In genomic region chr10:53209941-53210611, GRCh38 we compare ENCODE assay signal across 8 cellular contexts.
DNase-seq lines count a peak whose midpoint lies in the region; TF ChIP-seq lines count a peak whose summit lies in the region.

No MANE protein-coding gene starts in this region.

- H2BK5ac ChIP-seq in mesendoderm (ENCODE audit: low read length): peak overlapping the region; percentile 21

- H3K36me3 ChIP-seq in GM06990 (ENCODE audit: control insufficient read depth, insufficient read depth, low read length) (no peaks in the 10 kb centered on the region), mesendoderm (ENCODE audit: control insufficient read depth, insufficient read depth, low read length) (no peaks in the 10 kb centered on the region), esophagus squamous epithelium (no peaks in the 10 kb centered on the region), Peyer's patch (no peaks in the 10 kb centered on the region)

- intact Hi-C loops in esophagus squamous epithelium (cut with DNase I): no loop called here

- peak overlapping the region; percentile 94 for H3K4ac ChIP-seq in mesendoderm (ENCODE audit: low read depth, low read length)

- no peak overlapping the region for H3K18ac ChIP-seq in mesendoderm (ENCODE audit: low read length)

- H3K9ac ChIP-seq in mesendoderm (ENCODE audit: low read length): peak overlapping the region; percentile 5

- H3K79me1 ChIP-seq in mesendoderm (ENCODE audit: low read length): no peaks in the 10 kb centered on the region

- H3K4me2 ChIP-seq in mesendoderm (ENCODE audit: low read length): no peak overlapping the region

- no peak overlapping the region for H4K5ac ChIP-seq in mesendoderm (ENCODE audit: low read length)

- H3K79me2 ChIP-seq in mesendoderm (ENCODE audit: control insufficient read depth, insufficient read depth, low read length): no peaks in the 10 kb centered on the region

- no peak for DNase-seq in GM06990 (ENCODE audit: extremely low read depth, insufficient read length)
- peak; percentile 13 for DNase-seq in astrocyte of the cerebellum (ENCODE audit: low read depth)
- peak; percentile 85 for DNase-seq in mesendoderm
- DNase-seq in effector CD4-positive, alpha-beta T cell: no peak
- no peak for DNase-seq in GM03348 (ENCODE audit: low spot score)
- no peak for DNase-seq in esophagus squamous epithelium (lab: John Stamatoyannopoulos, UW)
- no peak for DNase-seq in Peyer's patch

- TF ChIP-seq POLR2A in esophagus squamous epithelium (IDR thresholded peaks at IDR 0.05): no peak
- TF ChIP-seq POLR2A in Peyer's patch (IDR thresholded peaks at IDR 0.05): no peak

- H4K8ac ChIP-seq in mesendoderm (ENCODE audit: low read depth, low read length): peak overlapping the region; percentile 65

- H2AK5ac ChIP-seq in mesendoderm (ENCODE audit: low read length): no peak overlapping the region

- H3K27ac ChIP-seq in mesendoderm (ENCODE audit: low read depth, low read length) (peak overlapping the region; percentile 16), esophagus squamous epithelium (no peak overlapping the region), Peyer's patch (no peak overlapping the region)

- peak overlapping the region; percentile 49 for H3K56ac ChIP-seq in mesendoderm (ENCODE audit: low read length)

- no peak overlapping the region for H2BK15ac ChIP-seq in mesendoderm (replicated peaks; ENCODE audit: low read depth)

- TF ChIP-seq CTCF in GM06990 (IDR thresholded peaks at IDR 0.05; ENCODE audit: insufficient read depth, low read length, poor library complexity, severe bottlenecking) (peak; percentile 12), LNCAP (IDR thresholded peaks at IDR 0.05) (peak; percentile 69), astrocyte of the cerebellum (IDR thresholded peaks at IDR 0.05; ENCODE audit: low read depth, low read length, missing control alignments) (peak; percentile 18), esophagus squamous epithelium (IDR thresholded peaks at IDR 0.05) (peak in 1 of 6 experiments; percentile 28), Peyer's patch (IDR thresholded peaks at IDR 0.05) (peak in 2 of 6 experiments; percentile 10 to 16)

- in situ Hi-C loops in astrocyte of the cerebellum (cut with HindIII; ENCODE audit: low sequenced_read_pairs): no loop called here

- no CpG with 5 or more reads among the region's 8 CpGs for WGBS in mesendoderm (ENCODE audit: extremely low coverage, insufficient coverage, low lambda C conversion rate)
- WGBS in esophagus squamous epithelium, 2 donors: 51 to 59% methylated on average over 8 of the region's 8 CpGs

- H3K27me3 ChIP-seq in GM06990 (replicated peaks; ENCODE audit: control insufficient read depth, insufficient read depth, low read length) (no peaks in the 10 kb centered on the region), mesendoderm (ENCODE audit: insufficient read depth, low read length, poor library complexity) (no peaks in the 10 kb centered on the region), esophagus squamous epithelium (no peaks in the 10 kb centered on the region), Peyer's patch (no peaks in the 10 kb centered on the region)

- H3K4me3 ChIP-seq in GM06990 (replicated peaks; ENCODE audit: low read depth, low read length) (no peak overlapping the region), astrocyte of the cerebellum (ENCODE audit: low read depth, low read length) (no peak overlapping the region), mesendoderm (ENCODE audit: low read length) (no peak overlapping the region), esophagus squamous epithelium (no peak overlapping the region), Peyer's patch (no peak overlapping the region)

- H3K4me1 ChIP-seq in mesendoderm (ENCODE audit: control insufficient read depth, low read depth, low read length) (no peaks in the 10 kb centered on the region), esophagus squamous epithelium (no peaks in the 10 kb centered on the region), Peyer's patch (no peaks in the 10 kb centered on the region)

- H3K9me3 ChIP-seq in esophagus squamous epithelium (no peaks in the 10 kb centered on the region), Peyer's patch (no peaks in the 10 kb centered on the region)

- no peak overlapping the region for H3K23ac ChIP-seq in mesendoderm (ENCODE audit: low read length)

- H2BK120ac ChIP-seq in mesendoderm (ENCODE audit: low read depth, low read length): peak overlapping the region; percentile 74

Comparison
In these comparisons a context has a peak if more than half of its experiments do, and no peak if none do; other contexts are left out.
1. DNase-seq: peak in astrocyte of the cerebellum (single experiment) and mesendoderm (single experiment); none in GM06990 (single experiment), effector CD4-positive, alpha-beta T cell (single experiment), GM03348 (single experiment), esophagus squamous epithelium (single experiment) and Peyer's patch (0 of 3).